ENCODE assay signal across 12 cellular contexts in the genomic region with DNA sequence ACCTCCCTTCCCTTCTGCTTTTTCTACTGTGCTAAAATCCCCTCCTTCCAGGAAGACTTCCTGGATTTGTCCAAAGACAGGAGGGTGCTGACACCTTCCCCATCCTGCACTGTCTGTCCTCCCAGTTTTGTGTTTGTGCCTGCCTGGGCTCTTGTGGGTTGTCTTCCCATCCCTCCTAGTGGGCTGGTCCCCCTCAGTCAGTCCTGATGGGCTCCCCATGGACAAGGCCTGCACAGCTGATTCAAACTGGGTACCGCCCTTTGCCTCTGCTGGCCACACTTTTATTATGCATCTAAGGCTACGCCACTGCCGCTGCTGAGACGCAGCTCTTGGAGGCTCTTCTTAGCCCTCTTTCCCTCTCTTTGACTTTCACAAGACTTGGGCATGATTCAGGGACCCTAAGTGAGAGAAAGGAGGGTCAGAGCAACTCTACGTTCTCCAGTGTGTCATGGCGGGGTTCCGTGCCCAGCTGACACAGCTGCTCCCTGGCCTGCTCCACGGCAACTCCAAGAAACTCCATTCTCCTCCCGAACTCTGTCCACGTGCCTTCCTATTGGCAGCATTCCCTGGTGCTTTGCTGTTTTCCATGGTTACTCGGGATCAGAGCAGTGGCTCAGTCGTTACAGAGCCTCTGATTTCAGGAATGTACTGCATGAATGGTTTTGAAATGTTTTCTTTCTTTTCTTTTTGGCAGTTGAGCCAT. TPM values are rescaled to one million over a fixed set of nuclear protein-coding genes. Genes with fewer than 3 reads are reported as not detected.
A peak's percentile ranks its signal among the peaks of the same experiment; 100 is the strongest.
DNase-seq lines count a peak whose midpoint lies in the region; ATAC-seq and TF ChIP-seq lines count a peak whose summit lies in the region.
"Had no signal": no experiment of that assay in that cellular context is flagged by ENCODE, and none has a peak within 500 bp of the region (broad histone marks: within the 10 kb centered on the region; RNA-seq: fewer than 3 reads in every experiment).

No MANE protein-coding gene starts in this region.

- POLR2A ChIA-PET in CD4-positive, alpha-beta memory T cell (lab: Charles Lee; ENCODE audit: partially characterized antibody), result interaction anchor here (0.7 kb wide), 1 partner anchor 10 kb away, joined by 3 read pairs; no protein-coding TSS in a partner anchor

- no peak overlapping the region for H3K4me3 Mint-ChIP-seq in CD4-positive, alpha-beta memory T cell
- H3K4me3 Mint-ChIP-seq: CD8-positive, alpha-beta memory T cell had no signal

- intact Hi-C loops in body of pancreas (cut with DNase I), result loop anchor here (5.0 kb wide), 1 partner anchor 506 kb away; no protein-coding TSS in a partner anchor
- intact Hi-C loops in left ventricle myocardium superior (cut with micrococcal nuclease), result loop anchor here (10.0 kb wide), 1 partner anchor 504 kb away; no protein-coding TSS in a partner anchor
- intact Hi-C loops in posterior vena cava (cut with DNase I), result no loop called here
- intact Hi-C loops in CD4-positive, alpha-beta memory T cell (cut with micrococcal nuclease), result loop anchor here (5.0 kb wide), 1 partner anchor 216 kb away; no protein-coding TSS in a partner anchor

- ATAC-seq in body of pancreas (peak; percentile 28), left ventricle myocardium superior (peak; percentile 86), HG03280 (IDR thresholded peaks at IDR 0.05; ENCODE audit: unreplicated experiment) (no peak)

- peaks cover 0 to 9% (median 0%) of the 10 kb centered on the region in 8 donors for H3K9me3 Mint-ChIP-seq in CD4-positive, alpha-beta memory T cell

- DNase-seq in AG10803 (ENCODE audit: low read depth), result peak; percentile 85
- peak in 3 of 4 donors; percentile 25 to 55 (median 35) for DNase-seq in body of pancreas
- peak; percentile 55 for DNase-seq in left ventricle myocardium superior
- peak; percentile 88 for DNase-seq in posterior vena cava (ENCODE audit: low spot score)
- no peak for DNase-seq in CD4-positive, alpha-beta memory T cell
- DNase-seq in A172 (ENCODE audit: low spot score), result no peak
- no peak for DNase-seq in NOMO-1 treated with dmso at 0.1 percent for 144 hours (lab: John Stamatoyannopoulos, UW; ENCODE audit: unreplicated experiment)
- DNase-seq: activated T-cell treated with anti-CD3 and anti-CD28 coated beads, Interleukin-2, amount 50 U/mL, for 1 hour; CD8-positive, alpha-beta memory T cell; NCI-H1105 treated with DMSO at 0.1 percent for 48 hours; SIG-M5 had no signal

- no peaks in the 10 kb centered on the region for H3K27me3 ChIP-seq in body of pancreas
- H3K27me3 ChIP-seq in CD4-positive, alpha-beta memory T cell (ENCODE audit: insufficient read depth, low read length), result no peaks in the 10 kb centered on the region

- no peaks in the 10 kb centered on the region for H3K36me3 Mint-ChIP-seq in CD4-positive, alpha-beta memory T cell
- H3K36me3 Mint-ChIP-seq: CD8-positive, alpha-beta memory T cell had no signal

- peak overlapping the region in 1 of 7 donors; percentile 73 for H3K27ac Mint-ChIP-seq in CD4-positive, alpha-beta memory T cell
- H3K27ac Mint-ChIP-seq: CD8-positive, alpha-beta memory T cell had no signal

- H3K27me3 Mint-ChIP-seq in CD4-positive, alpha-beta memory T cell, result peaks cover 7 to 17% of the 10 kb centered on the region in 2 donors

- WGBS in body of pancreas, 2 donors, result 72 to 81% methylated on average over 12 of the region's 12 CpGs

- CTCF ChIA-PET in CD4-positive, alpha-beta memory T cell (lab: Charles Lee; ENCODE audit: partially characterized antibody), result interaction anchor here (1.3 to 4.4 kb wide), 4 partner anchors 10 to 508 kb away, joined by 3 to 51 read pairs (median 6); no protein-coding TSS in a partner anchor

- H3K4me3 ChIP-seq in AG10803 (ENCODE audit: low read length) (no peak overlapping the region), body of pancreas (no peak overlapping the region)
- no peak overlapping the region for H3K4me3 ChIP-seq in CD4-positive, alpha-beta memory T cell (ENCODE audit: low read length in 2 of 2)

- TF ChIP-seq POLR2A in body of pancreas (IDR thresholded peaks at IDR 0.05), result no peak

- no peaks in the 10 kb centered on the region for H3K36me3 ChIP-seq in body of pancreas (replicated peaks in 1 of 2; ENCODE audit: insufficient read depth in 1 of 2, low read depth in 2 of 2)
- no peaks in the 10 kb centered on the region for H3K36me3 ChIP-seq in CD4-positive, alpha-beta memory T cell (ENCODE audit: insufficient read depth, low read length)

- H3K4me1 ChIP-seq in body of pancreas, result peaks cover 3% of the 10 kb centered on the region
- H3K4me1 ChIP-seq in CD4-positive, alpha-beta memory T cell (ENCODE audit: insufficient read depth, low read length), result no peaks in the 10 kb centered on the region

- no peak for TF ChIP-seq CTCF in AG10803 (conservative IDR thresholded peaks at IDR 0.05; ENCODE audit: low read length)
- TF ChIP-seq CTCF in body of pancreas (IDR thresholded peaks at IDR 0.05), result no peak

- H3K9me3 ChIP-seq in body of pancreas, result no peaks in the 10 kb centered on the region
- no peaks in the 10 kb centered on the region for H3K9me3 ChIP-seq in CD4-positive, alpha-beta memory T cell (ENCODE audit: control insufficient read depth in 1 of 2, low read length in 2 of 2)

- H3K4me1 Mint-ChIP-seq in CD4-positive, alpha-beta memory T cell, result no peaks in the 10 kb centered on the region
- H3K4me1 Mint-ChIP-seq: CD8-positive, alpha-beta memory T cell had no signal

- no peak overlapping the region for H3K27ac ChIP-seq in body of pancreas
- H3K27ac ChIP-seq in CD4-positive, alpha-beta memory T cell (ENCODE audit: low read depth, low read length), result no peak overlapping the region

RNA-seq across cellular contexts. Expression of gene KRT85, which starts 3.8 kb away (rescaled TPM):
- total RNA-seq in body of pancreas, result not detected
- not detected for total RNA-seq in left ventricle myocardium superior
- not detected for total RNA-seq in posterior vena cava
- not detected for total RNA-seq in CD4-positive, alpha-beta memory T cell
- not detected for polyA plus RNA-seq in CD4-positive, alpha-beta memory T cell
- 0.05 TPM in 1 of 2 replicates, not detected in the other for total RNA-seq in A172 (2014; rRNA removed; shearing (Covaris generic))
- total RNA-seq: CD8-positive, alpha-beta memory T cell had no signal
- polyA plus RNA-seq: CD8-positive, alpha-beta memory T cell had no signal

RNA-seq across cellular contexts. Expression of gene KRT84, which starts 14.4 kb away (rescaled TPM):
- not detected for total RNA-seq in body of pancreas
- total RNA-seq in left ventricle myocardium superior, result not detected
- total RNA-seq in posterior vena cava, result not detected
- total RNA-seq in CD4-positive, alpha-beta memory T cell, result not detected
- not detected for polyA plus RNA-seq in CD4-positive, alpha-beta memory T cell
- not detected in 2 replicates for total RNA-seq in A172 (2014; rRNA removed; shearing (Covaris generic))
- total RNA-seq: CD8-positive, alpha-beta memory T cell had no signal
- polyA plus RNA-seq: CD8-positive, alpha-beta memory T cell had no signal

RNA-seq across cellular contexts. Expression of gene KRT82, which starts 35.1 kb away (rescaled TPM):
- total RNA-seq in body of pancreas (not detected), left ventricle myocardium superior (not detected), posterior vena cava (not detected)
- not detected for total RNA-seq in CD4-positive, alpha-beta memory T cell
- not detected for polyA plus RNA-seq in CD4-positive, alpha-beta memory T cell
- total RNA-seq in A172 (2014; rRNA removed; shearing (Covaris generic)), result not detected in 2 replicates
- total RNA-seq: CD8-positive, alpha-beta memory T cell had no signal
- polyA plus RNA-seq: CD8-positive, alpha-beta memory T cell had no signal

RNA-seq across cellular contexts. Expression of gene KRT83, which starts 49.9 kb away (rescaled TPM):
- not detected for total RNA-seq in body of pancreas
- not detected for total RNA-seq in left ventricle myocardium superior
- total RNA-seq in posterior vena cava, result not detected
- not detected for total RNA-seq in CD4-positive, alpha-beta memory T cell
- not detected for polyA plus RNA-seq in CD4-positive, alpha-beta memory T cell
- total RNA-seq in A172 (2014; rRNA removed; shearing (Covaris generic)), result 0.05 and 0.41 TPM in 2 replicates
- total RNA-seq: CD8-positive, alpha-beta memory T cell had no signal
- polyA plus RNA-seq: CD8-positive, alpha-beta memory T cell had no signal

Comparison
In these comparisons a context has a peak if more than half of its experiments do, and no peak if none do; other contexts are left out.
1. DNase-seq: peak in AG10803 (single experiment), body of pancreas (3 of 4), left ventricle myocardium superior (single experiment) and posterior vena cava (single experiment); none in CD4-positive, alpha-beta memory T cell (0 of 5), A172 (single experiment) and NOMO-1 treated with dmso at 0.1 percent for 144 hours (single experiment).
2. intact Hi-C loops: an anchor here in body of pancreas (5.0 kb wide), left ventricle myocardium superior (10.0 kb wide) and CD4-positive, alpha-beta memory T cell (5.0 kb wide); none called in posterior vena cava.